In the genomic region with DNA sequence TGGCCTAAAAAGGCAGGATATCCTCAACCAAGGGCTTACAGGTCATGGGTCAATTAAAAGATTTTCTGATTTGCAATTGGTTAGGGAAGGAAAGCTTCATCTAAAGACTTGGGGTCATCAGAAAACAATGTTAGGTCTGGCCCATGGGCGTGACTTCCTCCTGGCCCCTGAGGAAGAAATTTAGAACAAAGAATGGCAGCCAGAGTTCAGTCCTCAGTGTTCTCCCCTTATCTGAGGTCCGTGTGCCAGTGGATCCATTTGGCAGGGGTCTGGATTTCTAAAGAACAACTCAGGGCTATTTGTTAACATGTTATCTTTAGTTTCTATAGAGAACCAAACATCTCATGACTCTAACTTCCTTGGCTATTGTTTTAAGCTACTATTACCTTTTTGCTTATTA, we compare ENCODE assay signal across 19 cellular contexts. TPM values are rescaled to one million over a fixed set of nuclear protein-coding genes. Genes with fewer than 3 reads are reported as not detected.
DNase-seq lines count a peak whose midpoint lies in the region; ATAC-seq and TF ChIP-seq lines count a peak whose summit lies in the region.
"Had no signal": no experiment of that assay in that cellular context is flagged by ENCODE, and none has a peak within 500 bp of the region (broad histone marks: within the 10 kb centered on the region; RNA-seq: fewer than 3 reads in every experiment).

No MANE protein-coding gene starts in this region.

- intact Hi-C loops in left ventricle myocardium superior (cut with micrococcal nuclease) (no loop called here), esophagus squamous epithelium (cut with DNase I) (no loop called here)

- H3K27me3 ChIP-seq in parathyroid adenoma (ENCODE audit: control insufficient read depth, insufficient read depth, low read length) = no peaks in the 10 kb centered on the region
- H3K27me3 ChIP-seq in esophagus squamous epithelium = no peaks in the 10 kb centered on the region
- H3K27me3 ChIP-seq: Peyer's patch, SJSA1 had no signal

- DNase-seq in amniotic epithelial cell (ENCODE audit: low read depth) (peak; percentile 37), fibroblast of pulmonary artery (ENCODE audit: low read depth) (peak; percentile 90), left ventricle myocardium superior (no peak), esophagus squamous epithelium (lab: John Stamatoyannopoulos, UW) (no peak), activated gamma-delta T cell (lab: John Stamatoyannopoulos, UW) (no peak), HEK293T (ENCODE audit: extremely low spot score) (no peak)
- DNase-seq: EL, GF-D8, Karpas-422, MV-4-11, NCI-H1105 treated with DMSO at 0.1 percent for 48 hours, NCI-H2081, NCI-H2171, NCI-H446, NCI-H526, Peyer's patch had no signal

- no peak overlapping the region for H3K4me2 ChIP-seq in parathyroid adenoma (ENCODE audit: low read length)

- H3K9me3 ChIP-seq in parathyroid adenoma (ENCODE audit: control insufficient read depth, low read length) = no peaks in the 10 kb centered on the region
- H3K9me3 ChIP-seq in esophagus squamous epithelium = no peaks in the 10 kb centered on the region
- H3K9me3 ChIP-seq: Peyer's patch, SJSA1 had no signal

- CTCF ChIA-PET in HEK293T (lab: Yijun Ruan, JAX) = no interaction called here

- H3K4me3 ChIP-seq in fibroblast of pulmonary artery (replicated peaks; ENCODE audit: low read depth, low read length) = no peak overlapping the region
- no peak overlapping the region for H3K4me3 ChIP-seq in parathyroid adenoma (ENCODE audit: low read depth, low read length)
- H3K4me3 ChIP-seq in esophagus squamous epithelium = no peak overlapping the region
- H3K4me3 ChIP-seq: Peyer's patch, SJSA1 had no signal

- H3K9ac ChIP-seq in parathyroid adenoma = no peak overlapping the region

- H3K36me3 ChIP-seq in parathyroid adenoma (ENCODE audit: control insufficient read depth, insufficient read depth, low read length) = no peaks in the 10 kb centered on the region
- H3K36me3 ChIP-seq in esophagus squamous epithelium = no peaks in the 10 kb centered on the region
- H3K36me3 ChIP-seq: Peyer's patch, SJSA1 had no signal

- H3K4me1 ChIP-seq in parathyroid adenoma (peaks cover 12% of the 10 kb centered on the region), esophagus squamous epithelium (no peaks in the 10 kb centered on the region)
- H3K4me1 ChIP-seq: Peyer's patch, SJSA1 had no signal

- 67 to 71% methylated on average over 2 of the region's 2 CpGs for WGBS in esophagus squamous epithelium, 2 donors

- H2AFZ ChIP-seq in parathyroid adenoma = peak overlapping the region; percentile 61

- TF ChIP-seq POLR2A in esophagus squamous epithelium (IDR thresholded peaks at IDR 0.05) = no peak

- peak; percentile 83 for ATAC-seq in left ventricle myocardium superior
- ATAC-seq: HCT116 had no signal

- peak overlapping the region; percentile 15 for H3K27ac ChIP-seq in parathyroid adenoma
- H3K27ac ChIP-seq in esophagus squamous epithelium = peak overlapping the region in 1 of 4 donors; percentile 23
- H3K27ac ChIP-seq: Peyer's patch, SJSA1 had no signal

- POLR2A ChIA-PET in HEK293T (lab: Yijun Ruan, JAX) = no interaction called here

- no peaks in the 10 kb centered on the region for H3K79me2 ChIP-seq in parathyroid adenoma

- TF ChIP-seq CTCF in fibroblast of pulmonary artery (IDR thresholded peaks at IDR 0.05; ENCODE audit: low read length, missing control alignments) (no peak), parathyroid adenoma (IDR thresholded peaks at IDR 0.05) (no peak), esophagus squamous epithelium (IDR thresholded peaks at IDR 0.05) (no peak)

TF ChIP-seq in HEK293T, 16 proteins besides CTCF, POLR2A, EP300 and RAD21:
- no peak for TF ChIP-seq ARNT (IDR thresholded peaks at IDR 0.05)
- TF ChIP-seq CTBP1 (IDR thresholded peaks at IDR 0.05; ENCODE audit: borderline replicate concordance) = no peak
- TF ChIP-seq L3MBTL2 (conservative IDR thresholded peaks at IDR 0.05) = no peak
- no peak for TF ChIP-seq HDGF (IDR thresholded peaks at IDR 0.05; ENCODE audit: borderline replicate concordance)
- no peak for TF ChIP-seq TARDBP (IDR thresholded peaks at IDR 0.05)
- no peak for TF ChIP-seq FOXM1 (IDR thresholded peaks at IDR 0.05; ENCODE audit: borderline replicate concordance)
- no peak for TF ChIP-seq BHLHE40 (IDR thresholded peaks at IDR 0.05; ENCODE audit: borderline replicate concordance)
- TF ChIP-seq SP1 (IDR thresholded peaks at IDR 0.05) = no peak
- TF ChIP-seq FOXK2 (IDR thresholded peaks at IDR 0.05) = no peak
- no peak for TF ChIP-seq NFRKB (IDR thresholded peaks at IDR 0.05)
- no peak for TF ChIP-seq LEF1 (IDR thresholded peaks at IDR 0.05; ENCODE audit: borderline replicate concordance)
- TF ChIP-seq FOXA1 (IDR thresholded peaks at IDR 0.05) = no peak
- TF ChIP-seq ZNF384 (IDR thresholded peaks at IDR 0.05) = no peak
- TF ChIP-seq ELF4 (IDR thresholded peaks at IDR 0.05) = no peak
- TF ChIP-seq SUZ12 (IDR thresholded peaks at IDR 0.05) = no peak
- TF ChIP-seq, protein P1, sequence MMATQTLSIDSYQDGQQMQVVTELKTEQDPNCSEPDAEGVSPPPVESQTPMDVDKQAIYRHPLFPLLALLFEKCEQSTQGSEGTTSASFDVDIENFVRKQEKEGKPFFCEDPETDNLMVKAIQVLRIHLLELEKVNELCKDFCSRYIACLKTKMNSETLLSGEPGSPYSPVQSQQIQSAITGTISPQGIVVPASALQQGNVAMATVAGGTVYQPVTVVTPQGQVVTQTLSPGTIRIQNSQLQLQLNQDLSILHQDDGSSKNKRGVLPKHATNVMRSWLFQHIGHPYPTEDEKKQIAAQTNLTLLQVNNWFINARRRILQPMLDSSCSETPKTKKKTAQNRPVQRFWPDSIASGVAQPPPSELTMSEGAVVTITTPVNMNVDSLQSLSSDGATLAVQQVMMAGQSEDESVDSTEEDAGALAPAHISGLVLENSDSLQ (IDR thresholded peaks at IDR 0.05) = no peak
TF ChIP-seq in HEK293T: peak in this region for 0.

RNA-seq across cellular contexts. Expression of a gene that starts 27.8 kb away (rescaled TPM):
- total RNA-seq in left ventricle myocardium superior = 41.5 TPM
- 10 to 100 TPM in 3 of 4 donors, 1 to 10 TPM in 1; 8.1 to 31.5 (median 12.9) TPM for total RNA-seq in esophagus squamous epithelium

RNA-seq across cellular contexts. Expression of a gene that starts 49.8 kb away (rescaled TPM):
- total RNA-seq in left ventricle myocardium superior (88.0 TPM), esophagus squamous epithelium (100 to 1,000 TPM in 2 of 4 donors, 10 to 100 TPM in 2; 40.6 to 125 (median 82.0) TPM)

Comparison
In these comparisons a context has a peak if more than half of its experiments do, and no peak if none do; other contexts are left out.
1. DNase-seq: peak in amniotic epithelial cell (single experiment) and fibroblast of pulmonary artery (single experiment); none in left ventricle myocardium superior (single experiment), esophagus squamous epithelium (single experiment), activated gamma-delta T cell (single experiment) and HEK293T (single experiment).